1 cellular context compared by ENCODE assay signal in genomic region chr17:76235883-76236282, GRCh38.
TF ChIP-seq lines count a peak whose summit lies in the region.

No MANE protein-coding gene starts in this region.

TF ChIP-seq in HEK293, 187 proteins besides CTCF, POLR2A, EP300 and RAD21 (continued from another document):
- no peak for TF ChIP-seq ZBTB20 (tag by site-specific recombination; IDR thresholded peaks at IDR 0.05)
